ENCODE assay signal across 22 cellular contexts in the genomic region with DNA sequence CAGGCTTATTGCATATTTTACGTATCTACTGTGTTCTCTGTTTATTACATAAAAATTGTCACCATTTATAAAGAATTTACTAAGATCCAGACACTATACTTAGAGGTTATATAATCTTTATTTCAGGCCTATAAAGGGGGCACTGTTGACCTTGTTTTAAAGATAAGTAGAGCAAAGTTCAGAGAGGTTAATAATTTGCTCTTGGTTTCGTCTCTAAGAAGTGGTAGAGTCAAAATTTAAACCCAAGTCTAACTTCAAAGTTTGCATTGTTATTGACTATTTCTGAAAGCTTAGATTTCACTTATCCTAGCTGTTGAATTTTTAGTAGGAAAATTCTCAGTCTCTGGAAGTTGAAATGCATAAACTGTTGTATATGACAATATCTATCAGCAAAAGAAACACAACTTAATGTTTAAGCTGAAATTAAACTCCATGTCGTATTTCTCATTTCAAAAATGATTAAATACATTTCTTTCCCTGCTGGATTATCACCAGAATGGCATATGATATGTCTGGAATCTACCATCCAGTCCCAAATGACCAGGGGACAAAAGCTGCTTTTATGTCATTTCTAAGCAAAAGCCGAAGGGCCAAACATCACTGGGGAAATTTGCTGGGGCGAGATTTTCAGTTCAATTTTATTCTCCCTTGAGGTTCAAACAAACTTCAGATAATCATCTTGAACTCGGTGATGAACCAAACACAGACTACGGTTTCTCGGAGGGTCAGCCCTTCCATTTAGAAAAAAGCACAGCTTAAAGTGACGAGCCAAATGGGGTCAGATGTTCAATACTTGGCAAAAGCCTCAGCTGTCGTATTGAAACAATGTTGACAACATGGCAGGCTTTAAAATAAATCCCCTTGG.
DNase-seq lines count a peak whose midpoint lies in the region; ATAC-seq, FAIRE-seq and TF ChIP-seq lines count a peak whose summit lies in the region.
"Had no signal": no experiment of that assay in that cellular context is flagged by ENCODE, and none has a peak within 500 bp of the region (broad histone marks: within the 10 kb centered on the region; RNA-seq: fewer than 3 reads in every experiment).

No MANE protein-coding gene starts in this region.

- H3K27me3 Mint-ChIP-seq in glutamatergic neuron (ENCODE audit: unreplicated experiment): peaks cover 7% of the 10 kb centered on the region
- peaks cover 4 to 16% of the 10 kb centered on the region in 2 donors for H3K27me3 Mint-ChIP-seq in stimulated activated naive B cell treated with anti-CD40 and anti-IgM and Interleukin-4, amounts not matched to agents 10 μg/mL and 1 μg/mL and 100 μg/mL, for 72 hours
- H3K27me3 Mint-ChIP-seq: activated CD4-positive, alpha-beta T cell treated with anti-CD3 and anti-CD28 coated beads, Interleukin-2, amount 10 ng/mL, durations not matched to agents 24 days and 14 days; CD4-positive, alpha-beta T cell; T-cell had no signal

- DNase-seq in OCI-LY7 (ENCODE audit: low spot score) (no peak), glutamatergic neuron (no peak), pancreas (no peak), NCI-H1930 (lab: John Stamatoyannopoulos, UW) (no peak), NCI-H2196 treated with DMSO at 0.1 percent for 48 hours (lab: John Stamatoyannopoulos, UW; ENCODE audit: unreplicated experiment) (no peak), NOMO-1 treated with dmso at 0.1 percent for 144 hours (lab: John Stamatoyannopoulos, UW; ENCODE audit: unreplicated experiment) (no peak)
- no peak for DNase-seq in stimulated activated naive B cell treated with anti-CD40 and anti-IgM and Interleukin-4, amounts not matched to agents 10 μg/mL and 1 μg/mL and 100 μg/mL, for 72 hours
- DNase-seq: activated CD4-positive, alpha-beta T cell treated with anti-CD3 and anti-CD28 coated beads, Interleukin-2, amount 10 ng/mL, durations not matched to agents 24 days and 14 days; CD4-positive, alpha-beta T cell; cerebellar nuclear complex; hypothalamus; kidney glomerular epithelial cell; NCI-H1092 treated with DMSO at 0.1 percent for 48 hours; NCI-H2081; NCI-H510A; nephron progenitor cell; NK-92 treated with Interleukin-12 subunit alpha and Interleukin-12 subunit beta, amount 100 ng/mL, for 24 hours; stimulated activated naive CD4-positive, alpha-beta T cell treated with Interleukin-2 at 50 U/mL for 16 hours; T-cell had no signal

- no peak overlapping the region for H3K4me2 ChIP-seq in OCI-LY7 (ENCODE audit: low read length)

- H3K4me3 Mint-ChIP-seq in glutamatergic neuron (ENCODE audit: unreplicated experiment): peak overlapping the region; percentile 76
- H3K4me3 Mint-ChIP-seq in stimulated activated naive B cell treated with anti-CD40 and anti-IgM and Interleukin-4, amounts not matched to agents 10 μg/mL and 1 μg/mL and 100 μg/mL, for 72 hours: no peak overlapping the region
- H3K4me3 Mint-ChIP-seq: activated CD4-positive, alpha-beta T cell treated with anti-CD3 and anti-CD28 coated beads, Interleukin-2, amount 10 ng/mL, durations not matched to agents 24 days and 14 days; CD4-positive, alpha-beta T cell; nephron progenitor cell; T-cell had no signal

- WGBS in pancreas, 2 donors: 21% methylated on average over 10 of the region's 10 CpGs

- peak; percentile 61 for ATAC-seq in GM18909 (IDR thresholded peaks at IDR 0.05; ENCODE audit: poor library complexity, unreplicated experiment)
- ATAC-seq in pancreas: peak; percentile 48 to 87 (median 63)
- ATAC-seq in stimulated activated naive B cell treated with anti-CD40 and anti-IgM and Interleukin-4, amounts not matched to agents 10 μg/mL and 1 μg/mL and 100 μg/mL, for 72 hours (replicated peaks): no peak
- ATAC-seq: T-cell had no signal

- H3K9me2 ChIP-seq in OCI-LY7 (ENCODE audit: insufficient read depth, low read length): no peaks in the 10 kb centered on the region

- H3K4me1 Mint-ChIP-seq in glutamatergic neuron (ENCODE audit: low read depth, unreplicated experiment): peaks cover 27% of the 10 kb centered on the region
- no peaks in the 10 kb centered on the region for H3K4me1 Mint-ChIP-seq in stimulated activated naive B cell treated with anti-CD40 and anti-IgM and Interleukin-4, amounts not matched to agents 10 μg/mL and 1 μg/mL and 100 μg/mL, for 72 hours
- H3K4me1 Mint-ChIP-seq: activated CD4-positive, alpha-beta T cell treated with anti-CD3 and anti-CD28 coated beads, Interleukin-2, amount 10 ng/mL, durations not matched to agents 24 days and 14 days; T-cell had no signal

- peak overlapping the region; percentile 95 for H3K27ac Mint-ChIP-seq in glutamatergic neuron (ENCODE audit: unreplicated experiment)
- no peak overlapping the region for H3K27ac Mint-ChIP-seq in stimulated activated naive B cell treated with anti-CD40 and anti-IgM and Interleukin-4, amounts not matched to agents 10 μg/mL and 1 μg/mL and 100 μg/mL, for 72 hours
- H3K27ac Mint-ChIP-seq: activated CD4-positive, alpha-beta T cell treated with anti-CD3 and anti-CD28 coated beads, Interleukin-2, amount 10 ng/mL, durations not matched to agents 24 days and 14 days; CD4-positive, alpha-beta T cell; nephron progenitor cell; T-cell had no signal

- TF ChIP-seq CTCF in OCI-LY7 (conservative IDR thresholded peaks at IDR 0.05; ENCODE audit: low read length) (no peak), glutamatergic neuron (IDR thresholded peaks at IDR 0.05; ENCODE audit: partially characterized antibody, unreplicated experiment) (no peak), pancreas (IDR thresholded peaks at IDR 0.05) (no peak)

- peak; percentile 89 for FAIRE-seq in pancreas (lab: Jason Lieb, UNC)
- FAIRE-seq: GM12891 had no signal

- peaks cover 5% of the 10 kb centered on the region for H3K36me3 Mint-ChIP-seq in glutamatergic neuron (ENCODE audit: unreplicated experiment)
- H3K36me3 Mint-ChIP-seq in stimulated activated naive B cell treated with anti-CD40 and anti-IgM and Interleukin-4, amounts not matched to agents 10 μg/mL and 1 μg/mL and 100 μg/mL, for 72 hours: no peaks in the 10 kb centered on the region
- H3K36me3 Mint-ChIP-seq: T-cell had no signal

- BruUV-seq in OCI-LY7 (replicated peaks; lab: Mats Ljungman, UMichigan): no TSS peak

- H3K36me3 ChIP-seq in OCI-LY7 (ENCODE audit: insufficient read depth, low read length) (no peaks in the 10 kb centered on the region; the same call in 1 of the 2 replicates), pancreas (no peaks in the 10 kb centered on the region)
- H3K36me3 ChIP-seq: tibial nerve had no signal

- H3K27me3 ChIP-seq in pancreas: no peaks in the 10 kb centered on the region
- H3K27me3 ChIP-seq: tibial nerve had no signal

- CTCF ChIA-PET in OCI-LY7 (lab: Charles Lee; ENCODE audit: unreplicated experiment): no interaction called here

- peaks cover 9% of the 10 kb centered on the region for H3K9me3 Mint-ChIP-seq in glutamatergic neuron (ENCODE audit: unreplicated experiment)
- peaks cover 0 to 4% of the 10 kb centered on the region in 2 donors for H3K9me3 Mint-ChIP-seq in stimulated activated naive B cell treated with anti-CD40 and anti-IgM and Interleukin-4, amounts not matched to agents 10 μg/mL and 1 μg/mL and 100 μg/mL, for 72 hours
- H3K9me3 Mint-ChIP-seq: activated CD4-positive, alpha-beta T cell treated with anti-CD3 and anti-CD28 coated beads, Interleukin-2, amount 10 ng/mL, durations not matched to agents 24 days and 14 days; CD4-positive, alpha-beta T cell had no signal

- no peaks in the 10 kb centered on the region for H3K79me2 ChIP-seq in OCI-LY7 (ENCODE audit: insufficient read depth, low read depth, low read length)

- H3K27ac ChIP-seq in OCI-LY7 (ENCODE audit: low read depth, low read length, poor library complexity, severe bottlenecking) (no peak overlapping the region), pancreas (peak overlapping the region in 2 of 4 donors; percentile 25 to 34)
- H3K27ac ChIP-seq: tibial nerve had no signal

- POLR2A ChIA-PET in OCI-LY7 (lab: Charles Lee): interaction anchor here (0.6 to 1.1 kb wide), 3 partner anchors 10 to 992 kb away, joined by 3 to 5 read pairs (median 3); no protein-coding TSS in a partner anchor

- H2AFZ ChIP-seq in OCI-LY7 (ENCODE audit: low read length): 0 out of 2 replicates have a peak overlapping the region, but pooled peaks have one; percentile 9

- intact Hi-C loops in OCI-LY7 (cut with micrococcal nuclease; ENCODE audit: unreplicated experiment): no loop called here
- intact Hi-C loops in pancreas (cut with DNase I): no loop called here

- H3K4me1 ChIP-seq in OCI-LY7 (ENCODE audit: insufficient read depth, low read length, poor library complexity, severe bottlenecking): no peaks in the 10 kb centered on the region
- peaks cover 7 to 16% (median 12%) of the 10 kb centered on the region in 3 donors for H3K4me1 ChIP-seq in pancreas
- H3K4me1 ChIP-seq: tibial nerve had no signal

- H3K4me3 ChIP-seq in OCI-LY7 (ENCODE audit: low read depth, low read length, poor library complexity, severe bottlenecking): no peak overlapping the region
- peak overlapping the region in 2 of 4 donors; percentile 21 to 29 for H3K4me3 ChIP-seq in pancreas

- H3K9me3 ChIP-seq in OCI-LY7 (ENCODE audit: low read length): peaks cover 10% of the 10 kb centered on the region
- H3K9me3 ChIP-seq in pancreas: no peaks in the 10 kb centered on the region
- H3K9me3 ChIP-seq: tibial nerve had no signal

- H4K20me1 ChIP-seq in OCI-LY7 (ENCODE audit: insufficient read depth, low read length): no peaks in the 10 kb centered on the region

Comparison
In these comparisons a context has a peak if more than half of its experiments do, and no peak if none do; other contexts are left out.
1. ATAC-seq: peak in GM18909 (single experiment) and pancreas (4 of 4); none in stimulated activated naive B cell treated with anti-CD40 and anti-IgM and Interleukin-4, amounts not matched to agents 10 μg/mL and 1 μg/mL and 100 μg/mL, for 72 hours (0 of 2).